ENCODE assay signal across 16 cellular contexts in genomic region chr4:3700223-3700622, GRCh38.
A peak's percentile ranks its signal among the peaks of the same experiment; 100 is the strongest.
DNase-seq lines count a peak whose midpoint lies in the region; ATAC-seq and TF ChIP-seq lines count a peak whose summit lies in the region.
"Had no signal": no experiment of that assay in that cellular context is flagged by ENCODE, and none has a peak within 500 bp of the region (broad histone marks: within the 10 kb centered on the region; RNA-seq: fewer than 3 reads in every experiment).

No MANE protein-coding gene starts in this region.

- H3T11ph ChIP-seq in H9 (ENCODE audit: low read length) = no peak overlapping the region

- H3K27ac ChIP-seq in heart right ventricle (no peak overlapping the region), lower lobe of right lung (no peak overlapping the region), upper lobe of right lung (no peak overlapping the region), H9 (ENCODE audit: insufficient read length, low read depth, low read length) (no peak overlapping the region)

- H2BK120ac ChIP-seq in H9 (ENCODE audit: low read depth, low read length, poor library complexity, severe bottlenecking) = no peak overlapping the region

- no peak overlapping the region for H3K14ac ChIP-seq in H9 (ENCODE audit: insufficient read depth, low read length)

- intact Hi-C loops in Right ventricle myocardium superior (cut with DNase I) (no loop called here), heart right ventricle (cut with DNase I) (no loop called here), lower lobe of right lung (cut with DNase I) (no loop called here), upper lobe of right lung (cut with DNase I) (no loop called here)

- H2AK5ac ChIP-seq in H9 (ENCODE audit: insufficient read length, low read length) = no peak overlapping the region

- no peak overlapping the region for H2BK20ac ChIP-seq in H9 (ENCODE audit: low read depth, low read length, poor library complexity, severe bottlenecking)

- no peaks in the 10 kb centered on the region for H3K4me1 ChIP-seq in heart right ventricle
- no peaks in the 10 kb centered on the region for H3K4me1 ChIP-seq in lower lobe of right lung
- H3K4me1 ChIP-seq in upper lobe of right lung = no peaks in the 10 kb centered on the region
- no peaks in the 10 kb centered on the region for H3K4me1 ChIP-seq in H9 (ENCODE audit: insufficient read depth, low read length)
- H3K4me1 ChIP-seq: Caco-2 had no signal

- no peak overlapping the region for H4K91ac ChIP-seq in H9 (ENCODE audit: insufficient read length, low read depth, low read length)

- no peak overlapping the region for H2BK5ac ChIP-seq in H9 (ENCODE audit: insufficient read length, low read length)

- ATAC-seq in Right ventricle myocardium superior (ENCODE audit: poor library complexity) = no peak
- ATAC-seq in heart right ventricle = no peak
- no peak for ATAC-seq in lower lobe of right lung
- no peak for ATAC-seq in upper lobe of right lung

- no peaks in the 10 kb centered on the region for H3K79me2 ChIP-seq in H9 (ENCODE audit: insufficient read depth, low read length)

- H3K36me3 Mint-ChIP-seq in chondrocyte (ENCODE audit: low read depth) (peaks cover 8% of the 10 kb centered on the region), H9 (ENCODE audit: insufficient read depth in 1 of 3, low read depth in 3 of 3) (peaks cover 0 to 7% (median 2%) of the 10 kb centered on the region in 3 experiments; a peak in 5 of 7 replicates)
- H3K36me3 Mint-ChIP-seq: CD8-positive, alpha-beta memory T cell had no signal

- 67 to 71% methylated on average over 6 of the region's 6 CpGs for WGBS in heart right ventricle, 2 donors
- no CpG with 5 or more reads among the region's 6 CpGs for WGBS in H9 (ENCODE audit: extremely low coverage, insufficient read length, low lambda C conversion rate)

- no peak overlapping the region for H4K8ac ChIP-seq in H9 (replicated peaks; ENCODE audit: insufficient read length, low read depth, low read length)

- no peak overlapping the region for H3K9ac ChIP-seq in H9 (ENCODE audit: extremely low read depth, insufficient read length, low read length)

- no peaks in the 10 kb centered on the region for H3K79me1 ChIP-seq in H9 (ENCODE audit: insufficient read depth, low read depth, low read length, poor library complexity, severe bottlenecking)

- H3K27me3 ChIP-seq in heart right ventricle (peaks cover 10 to 64% (median 56%) of the 10 kb centered on the region in 7 donors), lower lobe of right lung (ENCODE audit: low read depth) (peaks cover 49% of the 10 kb centered on the region), upper lobe of right lung (peaks cover 40% of the 10 kb centered on the region), H9 (ENCODE audit: insufficient read depth, low read length) (no peaks in the 10 kb centered on the region)

- H2BK12ac ChIP-seq in H9 (ENCODE audit: insufficient read length, low read depth, low read length) = no peak overlapping the region

- H3K23me2 ChIP-seq in H9 (ENCODE audit: insufficient read length, low read depth, low read length, poor library complexity, severe bottlenecking) = no peaks in the 10 kb centered on the region

- no peak overlapping the region for H3K18ac ChIP-seq in H9 (ENCODE audit: insufficient read length, low read depth, low read length)

- no peak overlapping the region for H4K5ac ChIP-seq in H9 (ENCODE audit: insufficient read length, low read depth, low read length)

- no peaks in the 10 kb centered on the region for H3K4me1 Mint-ChIP-seq in chondrocyte (ENCODE audit: low read depth)
- H3K4me1 Mint-ChIP-seq in H9 = peaks cover 7 to 25% of the 10 kb centered on the region in 2 experiments
- H3K4me1 Mint-ChIP-seq: B cell; CD8-positive, alpha-beta memory T cell had no signal

- H3K4me2 ChIP-seq in H9 (ENCODE audit: insufficient read depth, insufficient read length, low read length) = no peak overlapping the region

- H3K36me3 ChIP-seq in heart right ventricle (no peaks in the 10 kb centered on the region), lower lobe of right lung (no peaks in the 10 kb centered on the region), upper lobe of right lung (no peaks in the 10 kb centered on the region)

- DNase-seq in Right ventricle myocardium superior (peak; percentile 6), heart right ventricle (no peak), chondrocyte (ENCODE audit: low spot score) (peak; percentile 79), lower lobe of right lung (peak; percentile 24), upper lobe of right lung (peak; percentile 50), LoVo (ENCODE audit: low spot score) (no peak), H9 (no peak)
- DNase-seq in stimulated activated CD4-positive, alpha-beta T cell treated with anti-CD3 and anti-CD28 coated beads, Interleukin-1b, Interleukin-23, amount 100 ng/mL, for 48 hours = no peak
- DNase-seq: 8988T, Caco-2, DMS53, GF-D8, GOT3, KBM-7 had no signal

- H3K4me3 ChIP-seq in heart right ventricle = no peak overlapping the region
- no peak overlapping the region for H3K4me3 ChIP-seq in lower lobe of right lung
- H3K4me3 ChIP-seq in upper lobe of right lung = no peak overlapping the region

- H3K9me3 ChIP-seq in heart right ventricle (peaks cover 0 to 32% (median 16%) of the 10 kb centered on the region in 11 donors), lower lobe of right lung (peaks cover 3% of the 10 kb centered on the region), upper lobe of right lung (no peaks in the 10 kb centered on the region), H9 (ENCODE audit: control insufficient read depth, low read depth, low read length) (peaks cover 7% of the 10 kb centered on the region)

- H3K27ac Mint-ChIP-seq in chondrocyte (ENCODE audit: unreplicated experiment) = no peak overlapping the region
- no peak overlapping the region; a peak in 1 of 7 replicates for H3K27ac Mint-ChIP-seq in H9
- H3K27ac Mint-ChIP-seq: B cell; CD8-positive, alpha-beta memory T cell had no signal

- H3K4me3 Mint-ChIP-seq in chondrocyte (ENCODE audit: unreplicated experiment) = no peak overlapping the region
- no peak overlapping the region for H3K4me3 Mint-ChIP-seq in H9
- H3K4me3 Mint-ChIP-seq: B cell; CD8-positive, alpha-beta memory T cell had no signal

- H3K23ac ChIP-seq in H9 (ENCODE audit: insufficient read length, low read depth, low read length) = no peak overlapping the region

- H3K56ac ChIP-seq in H9 (ENCODE audit: insufficient read length, low read depth, low read length) = no peak overlapping the region

- H2BK15ac ChIP-seq in H9 (ENCODE audit: low read depth, low read length) = no peak overlapping the region

- H3K9me3 Mint-ChIP-seq in chondrocyte (ENCODE audit: low read depth) (peaks cover 19% of the 10 kb centered on the region), H9 (peaks cover 12 to 16% of the 10 kb centered on the region in 2 experiments; a peak in 4 of 5 replicates)

- peaks cover 28% of the 10 kb centered on the region for H3K27me3 Mint-ChIP-seq in chondrocyte (ENCODE audit: low read depth)
- H3K27me3 Mint-ChIP-seq in H9 (ENCODE audit: low read depth) = peaks cover 50% of the 10 kb centered on the region

- H3K4ac ChIP-seq in H9 (ENCODE audit: low read depth, low read length) = no peak overlapping the region

- H4K20me1 ChIP-seq in H9 (ENCODE audit: control insufficient read depth, insufficient read depth, insufficient read length) = no peaks in the 10 kb centered on the region

- no peak for TF ChIP-seq CTCF in heart right ventricle (IDR thresholded peaks at IDR 0.05)
- TF ChIP-seq CTCF in chondrocyte (IDR thresholded peaks at IDR 0.05) = no peak
- TF ChIP-seq CTCF in lower lobe of right lung (IDR thresholded peaks at IDR 0.05) = no peak
- TF ChIP-seq CTCF in upper lobe of right lung (IDR thresholded peaks at IDR 0.05) = no peak
- TF ChIP-seq CTCF in H9 (conservative IDR thresholded peaks at IDR 0.05) = no peak

- no peak overlapping the region for H2AFZ ChIP-seq in H9 (ENCODE audit: low read length)

Comparison
In these comparisons a context has a peak if more than half of its experiments do, and no peak if none do; other contexts are left out.
1. DNase-seq: peak in Right ventricle myocardium superior (single experiment), chondrocyte (single experiment), lower lobe of right lung (single experiment) and upper lobe of right lung (single experiment); none in heart right ventricle (0 of 2), LoVo (single experiment), H9 (single experiment) and stimulated activated CD4-positive, alpha-beta T cell treated with anti-CD3 and anti-CD28 coated beads, Interleukin-1b, Interleukin-23, amount 100 ng/mL, for 48 hours (single experiment).